Comparison of ENCODE assay signal across 2 cellular contexts in genomic region chr2:73232471-73233153, GRCh38.
TF ChIP-seq lines count a peak whose summit lies in the region.

No MANE protein-coding gene starts in this region.

TF ChIP-seq in endothelial cell of umbilical vein, 7 proteins besides CTCF, POLR2A, EP300 and RAD21:
- no peak for TF ChIP-seq MAX (IDR thresholded peaks at IDR 0.05; ENCODE audit: insufficient read depth, insufficient read length)
- no peak for TF ChIP-seq FOS (IDR thresholded peaks at IDR 0.05; ENCODE audit: borderline replicate concordance, insufficient read depth, low read length)
- TF ChIP-seq POLR2AphosphoS5 (IDR thresholded peaks at IDR 0.05; ENCODE audit: insufficient read depth, low read depth, low read length): no peak
- TF ChIP-seq GATA2 (IDR thresholded peaks at IDR 0.05; ENCODE audit: insufficient read depth, insufficient read length, low read depth, low read length): no peak
- no peak for TF ChIP-seq JUN (IDR thresholded peaks at IDR 0.05; ENCODE audit: borderline replicate concordance, insufficient read depth, insufficient read length, low read depth)
- TF ChIP-seq EZH2 (IDR thresholded peaks at IDR 0.05; ENCODE audit: borderline replicate concordance, low read depth, low read length, severe bottlenecking): no peak
- no peak for TF ChIP-seq MYC (IDR thresholded peaks at IDR 0.05; ENCODE audit: low read depth, low read length)

TF ChIP-seq in neural cell, 6 proteins besides CTCF, POLR2A, EP300 and RAD21:
- TF ChIP-seq TAF1 (IDR thresholded peaks at IDR 0.05; ENCODE audit: low read depth): no peak
- peak; percentile 71 for TF ChIP-seq MXI1 (conservative IDR thresholded peaks at IDR 0.05; ENCODE audit: poor library complexity, severe bottlenecking)
